27 cellular contexts compared by ENCODE assay signal in genomic region chr1:64060611-64061302, GRCh38.
DNase-seq lines count a peak whose midpoint lies in the region; ATAC-seq, FAIRE-seq and TF ChIP-seq lines count a peak whose summit lies in the region.
"Had no signal": no experiment of that assay in that cellular context is flagged by ENCODE, and none has a peak within 500 bp of the region (broad histone marks: within the 10 kb centered on the region; RNA-seq: fewer than 3 reads in every experiment).

No MANE protein-coding gene starts in this region.

- H3K18ac ChIP-seq in mesenchymal stem cell (ENCODE audit: low read depth in 1 of 2, low read length in 2 of 2), result no peak overlapping the region

- H3K36me3 ChIP-seq in K562 (ENCODE audit: control insufficient read depth, insufficient read depth, low read length) (no peaks in the 10 kb centered on the region), mesenchymal stem cell (ENCODE audit: control insufficient read depth in 1 of 2, insufficient read depth in 2 of 2, low read depth in 1 of 2, low read length in 2 of 2) (no peaks in the 10 kb centered on the region), small intestine (ENCODE audit: control insufficient read depth in 2 of 2, insufficient read depth in 2 of 2, low read length in 2 of 2) (no peaks in the 10 kb centered on the region)
- H3K36me3 ChIP-seq: brain microvascular endothelial cell, colonic mucosa, esophagus squamous epithelium, left lung, ovary, tibial nerve had no signal

- TF ChIP-seq RAD21 in K562 (CRISPR knock-in tag; conservative IDR thresholded peaks at IDR 0.05 in 1 of 2, IDR thresholded peaks at IDR 0.05 in 1 of 2), result no peak

- FAIRE-seq in K562 (lab: Jason Lieb, UNC), result no peak
- FAIRE-seq in small intestine (lab: Jason Lieb, UNC), result no peak
- FAIRE-seq: D721Med, GM12878 had no signal

- H3K4me2 ChIP-seq in K562 (ENCODE audit: insufficient read depth, low read length) (no peak overlapping the region), mesenchymal stem cell (ENCODE audit: low read length, poor library complexity, severe bottlenecking) (no peak overlapping the region)

- H3K27ac ChIP-seq in K562 (ENCODE audit: extremely low read depth, low read depth, low read length) (no peak overlapping the region), mesenchymal stem cell (ENCODE audit: low read length, poor library complexity, severe bottlenecking) (no peak overlapping the region), small intestine (ENCODE audit: low read depth in 1 of 2, low read length in 1 of 2) (no peak overlapping the region)
- H3K27ac ChIP-seq: brain microvascular endothelial cell, colonic mucosa, esophagus squamous epithelium, left lung, ovary, tibial nerve had no signal

- peaks cover 3% of the 10 kb centered on the region for H3K79me1 ChIP-seq in mesenchymal stem cell (replicated peaks; ENCODE audit: low read length, poor library complexity, severe bottlenecking)

- TF ChIP-seq POLR2A in K562 (conservative IDR thresholded peaks at IDR 0.05), result no peak

- no peaks in the 10 kb centered on the region for H4K20me1 ChIP-seq in K562 (replicated peaks; ENCODE audit: control insufficient read depth, insufficient read depth, low read length)

- no peak overlapping the region for H2BK5ac ChIP-seq in mesenchymal stem cell (ENCODE audit: low read depth, low read length, poor library complexity, severe bottlenecking)

- H2AFZ ChIP-seq in K562 (ENCODE audit: low read depth, low read length) (no peak overlapping the region), mesenchymal stem cell (ENCODE audit: low read depth, low read length) (no peak overlapping the region)

- no peaks in the 10 kb centered on the region for H3K27me3 ChIP-seq in K562 (ENCODE audit: control insufficient read depth in 2 of 2, insufficient read depth in 2 of 2, low read length in 2 of 2)
- H3K27me3 ChIP-seq in mesenchymal stem cell (ENCODE audit: control insufficient read depth in 1 of 2, insufficient read depth in 1 of 2, low read length in 2 of 2), result no peaks in the 10 kb centered on the region
- no peaks in the 10 kb centered on the region for H3K27me3 ChIP-seq in small intestine (ENCODE audit: control insufficient read depth in 2 of 2, insufficient read depth in 2 of 2, low read length in 2 of 2)
- H3K27me3 ChIP-seq: brain microvascular endothelial cell, colonic mucosa, esophagus squamous epithelium, left lung, ovary, tibial nerve had no signal

- in situ Hi-C loops in K562 (cut with MboI), result no loop called here

- no peak for TF ChIP-seq EP300 in K562 (IDR thresholded peaks at IDR 0.05; ENCODE audit: low read length)

- CTCF ChIA-PET in K562 (lab: Yijun Ruan, JAX; ENCODE audit: low intra/inter-chr PET ratio), result no interaction called here

- no peaks in the 10 kb centered on the region for H3K9me3 ChIP-seq in K562 (replicated peaks; ENCODE audit: control insufficient read depth, insufficient read depth, low read depth, low read length)
- peaks cover 12% of the 10 kb centered on the region for H3K9me3 ChIP-seq in mesenchymal stem cell (ENCODE audit: control insufficient read depth, low read length)
- H3K9me3 ChIP-seq in small intestine (ENCODE audit: control insufficient read depth, low read depth), result no peaks in the 10 kb centered on the region
- H3K9me3 ChIP-seq: colonic mucosa, ovary had no signal

- no peaks in the 10 kb centered on the region for H3K4me1 ChIP-seq in K562 (replicated peaks in 1 of 2; ENCODE audit: control insufficient read depth in 2 of 2, insufficient read depth in 2 of 2, low read length in 2 of 2)
- H3K4me1 ChIP-seq in mesenchymal stem cell (ENCODE audit: control insufficient read depth, insufficient read depth, low read depth, low read length), result no peaks in the 10 kb centered on the region
- no peaks in the 10 kb centered on the region for H3K4me1 ChIP-seq in small intestine (ENCODE audit: control insufficient read depth in 2 of 2, insufficient read depth in 1 of 2, low read depth in 1 of 2, low read length in 1 of 2)
- H3K4me1 ChIP-seq: colonic mucosa, left lung, tibial nerve had no signal

- H3K4me3 ChIP-seq in K562, result no peak overlapping the region
- H3K4me3 ChIP-seq in mesenchymal stem cell (ENCODE audit: insufficient read depth in 1 of 2, low read depth in 1 of 2, low read length in 2 of 2), result no peak overlapping the region
- H3K4me3 ChIP-seq in small intestine (ENCODE audit: low read depth in 1 of 2, low read length in 2 of 2), result no peak overlapping the region
- H3K4me3 ChIP-seq: colonic mucosa, esophagus squamous epithelium, GM12878, left lung, ovary, tibial nerve had no signal

- DNase-seq in NCI-H1105 treated with DMSO at 0.1 percent for 48 hours (lab: John Stamatoyannopoulos, UW) (peak; percentile 5), NCI-H1105 (lab: John Stamatoyannopoulos, UW) (no peak), NCI-H226 (peak; percentile 65), K562 (ENCODE audit: extremely low read depth in 1 of 4, low spot score in 3 of 4) (no peak), mesenchymal stem cell (no peak), NOMO-1 treated with DMSO at 0.1 percent for 48 hours (lab: John Stamatoyannopoulos, UW; ENCODE audit: unreplicated experiment) (no peak), NCI-H524 treated with DMSO at 0.1 percent for 48 hours (lab: John Stamatoyannopoulos, UW) (no peak), small intestine (no peak)
- DNase-seq: 8988T; activated CD4-positive, alpha-beta T cell treated with anti-CD3 and anti-CD28 coated beads, Interleukin-2, amount 10 ng/mL, durations not matched to agents 24 days and 14 days; activated naive CD8-positive, alpha-beta T cell treated with anti-CD3 and anti-CD28 coated beads, Interleukin-2, amount 50 U/mL, for 24 hours; activated T-cell treated with anti-CD3 and anti-CD28 coated beads, Interleukin-2, amount 50 U/mL, for 24 hours; brain microvascular endothelial cell; CD4-positive, CD25-positive, alpha-beta regulatory T cell; colonic mucosa; effector memory CD8-positive, alpha-beta T cell; esophagus squamous epithelium; left lung; NCI-H187 treated with DMSO at 0.1 percent for 48 hours; NCI-H748 treated with DMSO at 0.1 percent for 48 hours; ovary; retina; stimulated activated CD4-positive, alpha-beta T cell treated with anti-CD3 and anti-CD28 coated beads, Interleukin-2, amount 100 ng/mL, for 48 hours; T-helper 2 cell had no signal

- peak overlapping the region; percentile 28 for H4K91ac ChIP-seq in mesenchymal stem cell (ENCODE audit: low read length)

- ATAC-seq in K562, result no peak
- ATAC-seq: activated naive CD8-positive, alpha-beta T cell treated with anti-CD3 and anti-CD28 coated beads, Interleukin-2, amount 50 U/mL, for 24 hours; effector memory CD8-positive, alpha-beta T cell; GM12878; left lung had no signal

- no peak overlapping the region for H2BK12ac ChIP-seq in mesenchymal stem cell (ENCODE audit: low read length in 2 of 2)

- no peak overlapping the region for H2AK5ac ChIP-seq in mesenchymal stem cell (ENCODE audit: low read length, severe bottlenecking)

- H4K8ac ChIP-seq in mesenchymal stem cell (ENCODE audit: low read length), result no peak overlapping the region

- BruUV-seq in K562 (replicated peaks; lab: Mats Ljungman, UMichigan), result no TSS peak

- H3K9me1 ChIP-seq in K562 (ENCODE audit: control insufficient read depth, insufficient read depth, low read length), result no peaks in the 10 kb centered on the region

- H3K4ac ChIP-seq in mesenchymal stem cell (ENCODE audit: low read depth in 1 of 2, low read length in 2 of 2), result no peak overlapping the region

- H3K9ac ChIP-seq in K562 (ENCODE audit: insufficient read depth in 1 of 2, low read depth in 2 of 2, low read length in 2 of 2) (no peak overlapping the region), mesenchymal stem cell (ENCODE audit: low read length) (no peak overlapping the region)

- no peaks in the 10 kb centered on the region for H3K79me2 ChIP-seq in K562 (ENCODE audit: control insufficient read depth, insufficient read depth, low read length)

- TF ChIP-seq CTCF in K562 (IDR thresholded peaks at IDR 0.05 in 2 of 3, conservative IDR thresholded peaks at IDR 0.05 in 1 of 3; ENCODE audit: insufficient read depth in 2 of 3, low read depth in 1 of 3, low read length in 3 of 3), result no peak

- WGBS in K562 (ENCODE audit: insufficient coverage, low coverage, missing lambda C conversion rate), result 0% methylated on average over 2 of the region's 2 CpGs
- no CpG with 5 or more reads among the region's 2 CpGs for WGBS in mesenchymal stem cell
- WGBS in small intestine, 3 donors, result 73 to 90% (median 88%) methylated on average over 2 of the region's 2 CpGs

- no peak overlapping the region for H3K14ac ChIP-seq in mesenchymal stem cell (ENCODE audit: low read length in 2 of 2)

- POLR2A ChIA-PET in K562 (lab: Yijun Ruan, JAX), result no interaction called here

- H2BK120ac ChIP-seq in mesenchymal stem cell (ENCODE audit: low read depth, low read length), result no peak overlapping the region

- no peak overlapping the region for H2BK15ac ChIP-seq in mesenchymal stem cell (ENCODE audit: low read depth, poor library complexity, severe bottlenecking)

- no peak overlapping the region for H3K23ac ChIP-seq in mesenchymal stem cell (ENCODE audit: low read length in 2 of 2)

- intact Hi-C loops in K562 (cut with micrococcal nuclease), result no loop called here

TF ChIP-seq in K562, 482 proteins besides CTCF, POLR2A, EP300 and RAD21:
- TF ChIP-seq CBFA2T3 (IDR thresholded peaks at IDR 0.05) (0 out of 2 replicates have a peak, but pooled peaks have one; percentile 6), TEAD4 (IDR thresholded peaks at IDR 0.05; ENCODE audit: low read length) (0 out of 2 replicates have a peak, but pooled peaks have one; percentile 10), TEAD4 (CRISPR knock-in tag; IDR thresholded peaks at IDR 0.05; ENCODE audit: borderline replicate concordance) (no peak), ZFP1 (CRISPR knock-in tag; IDR thresholded peaks at IDR 0.05) (no peak)
- TF ChIP-seq, protein P1, sequence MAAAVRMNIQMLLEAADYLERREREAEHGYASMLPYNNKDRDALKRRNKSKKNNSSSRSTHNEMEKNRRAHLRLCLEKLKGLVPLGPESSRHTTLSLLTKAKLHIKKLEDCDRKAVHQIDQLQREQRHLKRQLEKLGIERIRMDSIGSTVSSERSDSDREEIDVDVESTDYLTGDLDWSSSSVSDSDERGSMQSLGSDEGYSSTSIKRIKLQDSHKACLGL (CRISPR knock-in tag; IDR thresholded peaks at IDR 0.05; ENCODE audit: borderline replicate concordance, poor library complexity, severe bottlenecking), result no peak
TF ChIP-seq in K562: peak in this region for 2.

Comparison
In these comparisons a context has a peak if more than half of its experiments do, and no peak if none do; other contexts are left out.
1. DNase-seq: peak in NCI-H1105 treated with DMSO at 0.1 percent for 48 hours (single experiment) and NCI-H226 (single experiment); none in NCI-H1105 (single experiment), K562 (0 of 4), mesenchymal stem cell (single experiment), NOMO-1 treated with DMSO at 0.1 percent for 48 hours (single experiment), NCI-H524 treated with DMSO at 0.1 percent for 48 hours (single experiment) and small intestine (single experiment).